ENCODE assay signal across 11 cellular contexts in genomic region chr9:89661391-89661949, GRCh38. TPM values are rescaled to one million over a fixed set of nuclear protein-coding genes. Genes with fewer than 3 reads are reported as not detected.
DNase-seq lines count a peak whose midpoint lies in the region; ATAC-seq and TF ChIP-seq lines count a peak whose summit lies in the region.
"Had no signal": no experiment of that assay in that cellular context is flagged by ENCODE, and none has a peak within 500 bp of the region (broad histone marks: within the 10 kb centered on the region; RNA-seq: fewer than 3 reads in every experiment).

No MANE protein-coding gene starts in this region.

- peaks cover 0 to 1% of the 10 kb centered on the region in 2 donors for H3K27me3 Mint-ChIP-seq in CD4-positive, alpha-beta memory T cell

- no peaks in the 10 kb centered on the region for H4K20me1 ChIP-seq in mammary epithelial cell (ENCODE audit: insufficient read depth, low read length)

- no peaks in the 10 kb centered on the region for H3K9me3 ChIP-seq in HEK293 (ENCODE audit: control insufficient read depth, insufficient read depth, low read depth, low read length)
- H3K9me3 ChIP-seq in mammary epithelial cell (replicated peaks; ENCODE audit: insufficient read depth, low read length) = no peaks in the 10 kb centered on the region
- no peaks in the 10 kb centered on the region for H3K9me3 ChIP-seq in gastrocnemius medialis
- H3K9me3 ChIP-seq in CD4-positive, alpha-beta memory T cell (ENCODE audit: control insufficient read depth in 1 of 2, low read length in 2 of 2) = no peaks in the 10 kb centered on the region

- no peak overlapping the region for H3K4me3 Mint-ChIP-seq in CD4-positive, alpha-beta memory T cell
- H3K4me3 Mint-ChIP-seq: naive B cell had no signal

- POLR2A ChIA-PET in HEK293 (lab: Yijun Ruan, JAX) = interaction anchor here (0.6 to 2.1 kb wide), 4 partner anchors 14 to 67 kb away, joined by 3 to 15 read pairs (median 4); partner anchors contain the start of gene GADD45G
- POLR2A ChIA-PET in CD4-positive, alpha-beta memory T cell (lab: Charles Lee; ENCODE audit: partially characterized antibody) = no interaction called here

- BruUV-seq in mammary epithelial cell (replicated peaks; lab: Mats Ljungman, UMichigan) = no TSS peak

- dilution Hi-C loops in mammary epithelial cell (cut with HindIII; ENCODE audit: low sequenced_read_pairs) = no loop called here

- TF ChIP-seq CTCF in HEK293 (tag by site-specific recombination; IDR thresholded peaks at IDR 0.05) (no peak), mammary epithelial cell (conservative IDR thresholded peaks at IDR 0.05 in 1 of 2, IDR thresholded peaks at IDR 0.05 in 1 of 2; ENCODE audit: extremely low read depth in 1 of 2, insufficient read depth in 1 of 2, low read depth in 1 of 2, low read length in 2 of 2) (no peak), gastrocnemius medialis (IDR thresholded peaks at IDR 0.05 in 4 of 5, conservative IDR thresholded peaks at IDR 0.05 in 1 of 5) (no peak)

- H3K4me3 ChIP-seq in HEK293 (ENCODE audit: low read depth, low read length) (no peak overlapping the region), mammary epithelial cell (replicated peaks in 1 of 3; ENCODE audit: insufficient read depth in 1 of 3, low read depth in 2 of 3, low read length in 3 of 3) (no peak overlapping the region), gastrocnemius medialis (peak overlapping the region; percentile 23 to 51 (median 42))
- no peak overlapping the region for H3K4me3 ChIP-seq in CD4-positive, alpha-beta memory T cell (ENCODE audit: low read length in 2 of 2)

- intact Hi-C loops in mammary epithelial cell (cut with micrococcal nuclease) (no loop called here), gastrocnemius medialis (cut with DNase I; ENCODE audit: low total_unique reads) (no loop called here)
- intact Hi-C loops in CD4-positive, alpha-beta memory T cell (cut with micrococcal nuclease) = no loop called here

- H3K79me2 ChIP-seq in mammary epithelial cell (ENCODE audit: insufficient read depth, low read length) = no peaks in the 10 kb centered on the region

- peaks cover 6 to 10% (median 8%) of the 10 kb centered on the region in 4 donors for H3K4me1 Mint-ChIP-seq in CD4-positive, alpha-beta memory T cell

- H3K36me3 Mint-ChIP-seq in CD4-positive, alpha-beta memory T cell = no peaks in the 10 kb centered on the region
- H3K36me3 Mint-ChIP-seq: naive B cell had no signal

- no peak overlapping the region for H3K27ac Mint-ChIP-seq in CD4-positive, alpha-beta memory T cell

- H3K4me1 ChIP-seq in HEK293 (ENCODE audit: control insufficient read depth, insufficient read depth, low read length) (no peaks in the 10 kb centered on the region), mammary epithelial cell (ENCODE audit: insufficient read depth, low read length) (peaks cover 5% of the 10 kb centered on the region), gastrocnemius medialis (peaks cover 26 to 27% of the 10 kb centered on the region in 2 donors)
- H3K4me1 ChIP-seq in CD4-positive, alpha-beta memory T cell (ENCODE audit: insufficient read depth, low read length) = peaks cover 9% of the 10 kb centered on the region

- H3K4me2 ChIP-seq in mammary epithelial cell (ENCODE audit: insufficient read depth, low read depth, low read length) = no peak overlapping the region

- H3K36me3 ChIP-seq in HEK293 (ENCODE audit: control insufficient read depth in 2 of 2, insufficient read depth in 1 of 2, low read length in 2 of 2) (no peaks in the 10 kb centered on the region), mammary epithelial cell (ENCODE audit: insufficient read depth, low read length) (no peaks in the 10 kb centered on the region), gastrocnemius medialis (no peaks in the 10 kb centered on the region)
- H3K36me3 ChIP-seq in CD4-positive, alpha-beta memory T cell (ENCODE audit: insufficient read depth, low read length) = no peaks in the 10 kb centered on the region

- DNase-seq in mammary epithelial cell (no peak), gastrocnemius medialis (no peak), SIG-M5 (lab: John Stamatoyannopoulos, UW) (no peak), GM19238 (ENCODE audit: insufficient read length, low spot score) (no peak)
- DNase-seq in CD4-positive, alpha-beta memory T cell = no peak
- DNase-seq: GDM1, naive B cell had no signal

- ATAC-seq in gastrocnemius medialis (peak; percentile 55 to 72), HG02798 (IDR thresholded peaks at IDR 0.05; ENCODE audit: poor library complexity, unreplicated experiment) (no peak)

- H3K9ac ChIP-seq in mammary epithelial cell (ENCODE audit: insufficient read depth, low read length) = no peak overlapping the region

- no peaks in the 10 kb centered on the region for H3K9me3 Mint-ChIP-seq in CD4-positive, alpha-beta memory T cell
- H3K9me3 Mint-ChIP-seq: naive B cell had no signal

- H2AFZ ChIP-seq in mammary epithelial cell (ENCODE audit: low read depth, low read length) = peak overlapping the region; percentile 3

- H3K27me3 ChIP-seq in mammary epithelial cell (ENCODE audit: insufficient read depth, low read length) (no peaks in the 10 kb centered on the region), layer of hippocampus (ENCODE audit: control insufficient read depth, insufficient read depth, low read length) (no peaks in the 10 kb centered on the region), gastrocnemius medialis (no peaks in the 10 kb centered on the region)
- no peaks in the 10 kb centered on the region for H3K27me3 ChIP-seq in CD4-positive, alpha-beta memory T cell (ENCODE audit: insufficient read depth, low read length)

- TF ChIP-seq POLR2A in gastrocnemius medialis (IDR thresholded peaks at IDR 0.05) = no peak

- H3K27ac ChIP-seq in HEK293 (ENCODE audit: extremely low read depth, low read depth, low read length) (no peak overlapping the region), mammary epithelial cell (ENCODE audit: insufficient read depth, low read depth, low read length) (no peak overlapping the region), layer of hippocampus (ENCODE audit: low read depth, low read length) (peak overlapping the region; percentile 35), gastrocnemius medialis (peak overlapping the region; percentile 63 to 76 (median 68))
- H3K27ac ChIP-seq in CD4-positive, alpha-beta memory T cell (ENCODE audit: low read depth, low read length) = no peak overlapping the region

- CTCF ChIA-PET in HEK293 (lab: Yijun Ruan, JAX) = interaction anchor here (0.6 to 1.3 kb wide), 3 partner anchors 59 to 145 kb away, joined by 3 read pairs; no protein-coding TSS in a partner anchor
- CTCF ChIA-PET in mammary epithelial cell (lab: Charles Lee; ENCODE audit: low non-redundant PET) = no interaction called here
- CTCF ChIA-PET in CD4-positive, alpha-beta memory T cell (lab: Charles Lee; ENCODE audit: partially characterized antibody) = no interaction called here

- WGBS in mammary epithelial cell (ENCODE audit: low coverage, missing lambda C conversion rate) = 68% methylated on average over 11 of the region's 13 CpGs

- in situ Hi-C loops in mammary epithelial cell (cut with MboI; ENCODE audit: low sequenced_read_pairs in 2 of 2) = no loop called here
- in situ Hi-C loops in gastrocnemius medialis (cut with MboI; ENCODE audit: low sequenced_read_pairs in 4 of 4) = no loop called here

TF ChIP-seq in HEK293, 187 proteins besides CTCF, POLR2A, EP300 and RAD21:
- TF ChIP-seq ZNF423 (tag by site-specific recombination; IDR thresholded peaks at IDR 0.05) = no peak
- TF ChIP-seq ZBTB20 (tag by site-specific recombination; IDR thresholded peaks at IDR 0.05) = peak; percentile 58; the same call in 1 of the 2 replicates
- TF ChIP-seq ZBTB11 (tag by site-specific recombination; conservative IDR thresholded peaks at IDR 0.05; ENCODE audit: low read depth) = no peak
- no peak for TF ChIP-seq ZNF155 (tag by site-specific recombination; IDR thresholded peaks at IDR 0.05)
- no peak for TF ChIP-seq SCRT1 (tag by site-specific recombination; IDR thresholded peaks at IDR 0.05; ENCODE audit: borderline replicate concordance)
- TF ChIP-seq ZNF394 (tag by site-specific recombination; IDR thresholded peaks at IDR 0.05; ENCODE audit: borderline replicate concordance) = no peak
- TF ChIP-seq GLIS2 (tag by site-specific recombination; IDR thresholded peaks at IDR 0.05) = no peak
- TF ChIP-seq ZEB2 (tag by site-specific recombination; IDR thresholded peaks at IDR 0.05) = no peak
- TF ChIP-seq ZFP37 (tag by site-specific recombination; IDR thresholded peaks at IDR 0.05) = no peak
TF ChIP-seq in HEK293: peak in this region for 1.

RNA-seq across cellular contexts. Expression of gene GADD45G, which starts 56.7 kb away (rescaled TPM):
- total RNA-seq in mammary epithelial cell (1 to 10 TPM in 1 of 2 donors, not detected in 1; 1.0 TPM), gastrocnemius medialis (100 to 1,000 TPM in 3 of 4 donors, 10 to 100 TPM in 1; 84.6 to 154 (median 117) TPM)
- polyA plus RNA-seq in mammary epithelial cell = 0.08 TPM
- polyA minus RNA-seq in mammary epithelial cell = not detected
- 1 to 10 TPM; 2.4 to 2.9 TPM for total RNA-seq in CD4-positive, alpha-beta memory T cell
- under 1 TPM in 1 of 2 donors, not detected in 1; 0.96 TPM for polyA plus RNA-seq in CD4-positive, alpha-beta memory T cell
- total RNA-seq: HT1080 had no signal

Comparison
In these comparisons a context has a peak if more than half of its experiments do, and no peak if none do; other contexts are left out.
1. H3K27ac ChIP-seq: peak in layer of hippocampus (single experiment) and gastrocnemius medialis (4 of 4); none in HEK293 (single experiment), mammary epithelial cell (single experiment) and CD4-positive, alpha-beta memory T cell (single experiment).
2. H3K4me3 ChIP-seq: peak in gastrocnemius medialis (4 of 4); none in HEK293 (single experiment), mammary epithelial cell (0 of 3) and CD4-positive, alpha-beta memory T cell (0 of 2).
3. RNA of gene GADD45G, which starts 56.7 kb away (total RNA-seq): 84.6 to 154 TPM in gastrocnemius medialis; 2.4 to 2.9 TPM in CD4-positive, alpha-beta memory T cell and 1.0 TPM in mammary epithelial cell; every median in the first group is over 10 times any median in the second.